In genomic region chr2:196537311-196537710, GRCh38 we compare ENCODE assay signal across 14 cellular contexts. TPM values are rescaled to one million over a fixed set of nuclear protein-coding genes. Genes with fewer than 3 reads are reported as not detected.
DNase-seq lines count a peak whose midpoint lies in the region; ATAC-seq and TF ChIP-seq lines count a peak whose summit lies in the region.
"Had no signal": no experiment of that assay in that cellular context is flagged by ENCODE, and none has a peak within 500 bp of the region (broad histone marks: within the 10 kb centered on the region; RNA-seq: fewer than 3 reads in every experiment).

No MANE protein-coding gene starts in this region.

- peak; percentile 43 for ATAC-seq in Right ventricle myocardium inferior
- ATAC-seq in GM18909 (IDR thresholded peaks at IDR 0.05; ENCODE audit: poor library complexity, unreplicated experiment), result no peak

- H3K36me3 ChIP-seq in left ventricle myocardium inferior (no peaks in the 10 kb centered on the region), spleen (no peaks in the 10 kb centered on the region)

- H3K4me1 ChIP-seq in left ventricle myocardium inferior (peaks cover 42% of the 10 kb centered on the region), spleen (no peaks in the 10 kb centered on the region)

- TF ChIP-seq POLR2A in spleen (IDR thresholded peaks at IDR 0.05), result no peak

- H3K27ac ChIP-seq in cingulate gyrus (ENCODE audit: low read depth, low read length) (peak overlapping the region; percentile 23), left ventricle myocardium inferior (replicated peaks) (peak overlapping the region; percentile 85), spleen (no peak overlapping the region)

- H3K27me3 ChIP-seq in left ventricle myocardium inferior (ENCODE audit: low read depth) (no peaks in the 10 kb centered on the region), spleen (replicated peaks in 1 of 7) (peaks cover 0 to 7% (median 0%) of the 10 kb centered on the region in 7 donors)

- DNase-seq in Right ventricle myocardium inferior (ENCODE audit: missing footprints) (no peak), cardiac septum (ENCODE audit: low spot score) (no peak), left ventricle myocardium inferior (no peak), spleen (peak; percentile 44), NCI-H1092 treated with DMSO at 0.1 percent for 48 hours (lab: John Stamatoyannopoulos, UW) (no peak), NCI-H774 (lab: John Stamatoyannopoulos, UW) (no peak)
- DNase-seq: 8988T; CD4-positive, alpha-beta T cell; DMS79; GDM1; GOT3; H9 had no signal

- H3K9me3 ChIP-seq in left ventricle myocardium inferior (replicated peaks) (no peaks in the 10 kb centered on the region), spleen (no peaks in the 10 kb centered on the region)

- intact Hi-C loops in Right ventricle myocardium inferior (cut with DNase I) (loop anchor here (2.0 to 5.0 kb wide), 2 partner anchors 50 to 55 kb away; partner anchors contain the start of gene HECW2), cardiac septum (cut with DNase I) (loop anchor here (5.0 kb wide), 2 partner anchors 55 to 60 kb away; partner anchors contain the start of gene HECW2), left ventricle myocardium inferior (cut with micrococcal nuclease) (no loop called here), spleen (cut with DNase I; ENCODE audit: low total_unique reads) (no loop called here)

- 85 to 96% (median 88%) methylated on average over 8 of the region's 8 CpGs for WGBS in spleen, 5 donors

- TF ChIP-seq CTCF in left ventricle myocardium inferior (IDR thresholded peaks at IDR 0.05; ENCODE audit: borderline replicate concordance) (no peak), spleen (IDR thresholded peaks at IDR 0.05 in 8 of 11, conservative IDR thresholded peaks at IDR 0.05 in 3 of 11) (no peak)

- H3K4me3 ChIP-seq in left ventricle myocardium inferior (no peak overlapping the region), spleen (no peak overlapping the region)

RNA-seq across cellular contexts. Expression of gene HECW2, which starts 56.0 kb away (rescaled TPM):
- total RNA-seq in Right ventricle myocardium inferior, result 34.7 TPM
- 45.9 TPM for total RNA-seq in cardiac septum
- 16.1 TPM for total RNA-seq in left ventricle myocardium inferior
- 10 to 100 TPM in 6 of 7 donors, 1 to 10 TPM in 1; 10.0 to 85.0 (median 74.7) TPM for total RNA-seq in spleen
- 10 to 100 TPM in 1 of 3 donors, 1 to 10 TPM in 2; 2.4 to 15.0 (median 4.6) TPM for polyA plus RNA-seq in spleen

Comparison
In these comparisons a context has a peak if more than half of its experiments do, and no peak if none do; other contexts are left out.
1. intact Hi-C loops: an anchor here in Right ventricle myocardium inferior (2.0 to 5.0 kb wide) and cardiac septum (5.0 kb wide); none called in left ventricle myocardium inferior and spleen.
2. H3K27ac ChIP-seq: peak in cingulate gyrus (single experiment) and left ventricle myocardium inferior (single experiment); none in spleen (0 of 8).